Comparison of ENCODE assay signal across 1 cellular context in genomic region chr17:17738901-17739300, GRCh38.
TF ChIP-seq lines count a peak whose summit lies in the region.

No MANE protein-coding gene starts in this region.

TF ChIP-seq in HepG2, 621 proteins besides CTCF, POLR2A, EP300 and RAD21:
- TF ChIP-seq FOXO4 (CRISPR knock-in tag; conservative IDR thresholded peaks at IDR 0.05) (0 out of 2 replicates have a peak, but pooled peaks have one; percentile 77), MIER3 (CRISPR knock-in tag; IDR thresholded peaks at IDR 0.05; ENCODE audit: borderline replicate concordance) (no peak)
